ENCODE assay signal across 19 cellular contexts in genomic region chr2:220744861-220745260, GRCh38.
"Had no signal": no experiment of that assay in that cellular context is flagged by ENCODE, and none has a peak within 500 bp of the region (broad histone marks: within the 10 kb centered on the region; RNA-seq: fewer than 3 reads in every experiment).

No MANE protein-coding gene starts in this region.

- DNase-seq: dermis blood vessel endothelial cell; endodermal cell; erythroblast; heart left ventricle; hypothalamus; islet precursor cell; mammary epithelial cell; natural killer cell; posterior cingulate gyrus; spleen; stimulated activated CD4-positive, alpha-beta T cell treated with anti-CD3 and anti-CD28 coated beads, Interleukin-15, amount 100 ng/mL, for 24 hours; stimulated activated CD4-positive, alpha-beta T cell treated with anti-CD3 and anti-CD28 coated beads, Interleukin-1b, Interleukin-23, amount 100 ng/mL, for 48 hours; stimulated activated CD4-positive, alpha-beta T cell treated with anti-CD3 and anti-CD28 coated beads, Interleukin-4, amount 100 ng/mL, for 24 hours; tibial artery; upper lobe of left lung; uterus had no signal

- H3K27me3 ChIP-seq: heart left ventricle, spleen, tibial artery, upper lobe of left lung, uterus had no signal

- H3K36me3 ChIP-seq: heart left ventricle, spleen, tibial artery, upper lobe of left lung, uterus had no signal

- H3K4me1 ChIP-seq: heart left ventricle, spleen, tibial artery, upper lobe of left lung, uterus had no signal

- H3K4me3 ChIP-seq: heart left ventricle, spleen, tibial artery, upper lobe of left lung, uterus had no signal

- H3K9me3 ChIP-seq: spleen, tibial artery, upper lobe of left lung, uterus had no signal

- ATAC-seq: heart left ventricle; left lobe of liver; natural killer cell; sciatic nerve; stimulated activated memory B cell treated with anti-CD40 and anti-IgM and Interleukin-4, amounts not matched to agents 10 μg/mL and 1 μg/mL and 100 μg/mL, for 72 hours had no signal
